In genomic region chr1:160637821-160638539, GRCh38 we compare ENCODE assay signal across 14 cellular contexts. TPM values are rescaled to one million over a fixed set of nuclear protein-coding genes. Genes with fewer than 3 reads are reported as not detected.
A peak's percentile ranks its signal among the peaks of the same experiment; 100 is the strongest.
DNase-seq lines count a peak whose midpoint lies in the region; ATAC-seq, FAIRE-seq and TF ChIP-seq lines count a peak whose summit lies in the region.
"Had no signal": no experiment of that assay in that cellular context is flagged by ENCODE, and none has a peak within 500 bp of the region (broad histone marks: within the 10 kb centered on the region; RNA-seq: fewer than 3 reads in every experiment).

No MANE protein-coding gene starts in this region.

- in situ Hi-C loops in HepG2 (cut with HindIII; ENCODE audit: extremely low pct_ligation_motif_present, low pct_unique_long_range_greater_than_20kb): no loop called here

- POLR2A ChIA-PET in HepG2 (lab: Yijun Ruan, JAX): no interaction called here

- ATAC-seq in HepG2 (peak; percentile 65), right lobe of liver (no peak), GM19395 (IDR thresholded peaks at IDR 0.05; ENCODE audit: unreplicated experiment) (no peak)
- ATAC-seq: sciatic nerve had no signal

- H3K27me3 ChIP-seq in HepG2 (ENCODE audit: control insufficient read depth in 1 of 2, insufficient read depth in 2 of 2, low read length in 2 of 2) (no peaks in the 10 kb centered on the region), right lobe of liver (no peaks in the 10 kb centered on the region), MM.1S (replicated peaks; ENCODE audit: insufficient read depth, low read length) (no peaks in the 10 kb centered on the region), thymus (ENCODE audit: control insufficient read depth, insufficient read depth) (no peaks in the 10 kb centered on the region)
- H3K27me3 ChIP-seq: tibial artery had no signal

- H3K79me2 ChIP-seq in HepG2 (ENCODE audit: insufficient read depth, low read length) (no peaks in the 10 kb centered on the region), MM.1S (ENCODE audit: low read length) (no peaks in the 10 kb centered on the region)

- no TSS peak for BruUV-seq in HepG2 (replicated peaks; lab: Mats Ljungman, UMichigan)

- H2AFZ ChIP-seq in HepG2 (ENCODE audit: low read length): no peak overlapping the region
- no peak overlapping the region for H2AFZ ChIP-seq in MM.1S (ENCODE audit: low read length)

- WGBS in HepG2 (ENCODE audit: low lambda C conversion rate): 24% methylated on average over 5 of the region's 5 CpGs
- 51% methylated on average over 5 of the region's 5 CpGs for WGBS in right lobe of liver (ENCODE audit: insufficient coverage, low coverage, low lambda C conversion rate, missing lambda C conversion rate)
- 17% methylated on average over 5 of the region's 5 CpGs for WGBS in thymus

- H4K20me1 ChIP-seq in HepG2 (ENCODE audit: insufficient read depth, low read length) (no peaks in the 10 kb centered on the region), MM.1S (ENCODE audit: insufficient read depth, low read length) (no peaks in the 10 kb centered on the region)

- 0 out of 2 replicates have a peak overlapping the region, but pooled peaks have one; percentile 5 for H3K4me2 ChIP-seq in HepG2 (ENCODE audit: low read depth, low read length)
- peak overlapping the region; percentile 22 for H3K4me2 ChIP-seq in MM.1S (ENCODE audit: low read depth, low read length)

- H3K4me1 ChIP-seq in HepG2 (ENCODE audit: insufficient read depth, low read length): peaks cover 28% of the 10 kb centered on the region
- H3K4me1 ChIP-seq in right lobe of liver: peaks cover 0 to 21% (median 8%) of the 10 kb centered on the region in 4 donors
- peaks cover 13% of the 10 kb centered on the region for H3K4me1 ChIP-seq in MM.1S (ENCODE audit: low read length)
- H3K4me1 ChIP-seq in thymus (ENCODE audit: control insufficient read depth, insufficient read depth, low read length): peaks cover 60% of the 10 kb centered on the region
- H3K4me1 ChIP-seq: tibial artery had no signal

- CTCF ChIA-PET in HepG2 (lab: Yijun Ruan, JAX; ENCODE audit: low intra/inter-chr PET ratio, low total read pairs): no interaction called here

- no peak overlapping the region for H3K9ac ChIP-seq in HepG2 (ENCODE audit: insufficient read depth, low read depth, low read length)
- H3K9ac ChIP-seq in MM.1S (ENCODE audit: low read length): no peak overlapping the region

- TF ChIP-seq POLR2A in HepG2 (IDR thresholded peaks at IDR 0.05; ENCODE audit: insufficient read depth in 1 of 2, low read depth in 2 of 2, low read length in 2 of 2): no peak
- TF ChIP-seq POLR2A in right lobe of liver (IDR thresholded peaks at IDR 0.05): no peak

- TF ChIP-seq EP300 in HepG2 (IDR thresholded peaks at IDR 0.05; ENCODE audit: low read depth in 2 of 2, low read length in 2 of 2): no peak
- no peak for TF ChIP-seq EP300 in HepG2 (CRISPR knock-in tag; IDR thresholded peaks at IDR 0.05; ENCODE audit: borderline replicate concordance)

- no peak for FAIRE-seq in HepG2 (lab: Jason Lieb, UNC)

- H3K36me3 ChIP-seq in HepG2 (replicated peaks in 1 of 2; ENCODE audit: control insufficient read depth in 1 of 2, insufficient read depth in 2 of 2, low read length in 2 of 2) (no peaks in the 10 kb centered on the region), right lobe of liver (no peaks in the 10 kb centered on the region), MM.1S (replicated peaks; ENCODE audit: insufficient read depth, low read length) (no peaks in the 10 kb centered on the region), thymus (ENCODE audit: control insufficient read depth, insufficient read depth) (peaks cover 39% of the 10 kb centered on the region)
- H3K36me3 ChIP-seq: tibial artery had no signal

- no peak overlapping the region for H3K27ac ChIP-seq in HepG2 (ENCODE audit: extremely low read length, insufficient read depth, low read length)
- no peak overlapping the region for H3K27ac ChIP-seq in right lobe of liver
- H3K27ac ChIP-seq in MM.1S (ENCODE audit: low read length): no peak overlapping the region
- H3K27ac ChIP-seq in thymus (ENCODE audit: low read depth): peak overlapping the region; percentile 55
- H3K27ac ChIP-seq: C4-2B, tibial artery had no signal

- intact Hi-C loops in HepG2 (cut with micrococcal nuclease; ENCODE audit: unreplicated experiment) (no loop called here), right lobe of liver (cut with DNase I) (no loop called here), head of caudate nucleus (cut with DNase I) (no loop called here)

- H3F3A ChIP-seq in MM.1S (ENCODE audit: insufficient read depth, low read length): no peaks in the 10 kb centered on the region

- H3K9me2 ChIP-seq in MM.1S (replicated peaks; ENCODE audit: insufficient read depth, low read length): no peaks in the 10 kb centered on the region

- H3K9me3 ChIP-seq in HepG2 (ENCODE audit: low read length): no peaks in the 10 kb centered on the region
- H3K9me3 ChIP-seq in right lobe of liver: no peaks in the 10 kb centered on the region
- H3K9me3 ChIP-seq in MM.1S (replicated peaks; ENCODE audit: insufficient read depth, low read length): no peaks in the 10 kb centered on the region
- peaks cover 1% of the 10 kb centered on the region for H3K9me3 ChIP-seq in thymus (ENCODE audit: control insufficient read depth)
- H3K9me3 ChIP-seq: tibial artery had no signal

- peak; percentile 58 for DNase-seq in HepG2 (ENCODE audit: low spot score)
- DNase-seq in right lobe of liver: no peak
- peak; percentile 27 for DNase-seq in MM.1S
- peak; percentile 50 for DNase-seq in effector CD4-positive, alpha-beta T cell
- no peak for DNase-seq in NCI-H187 (lab: John Stamatoyannopoulos, UW)
- no peak for DNase-seq in head of caudate nucleus
- DNase-seq: anterior cingulate cortex, Karpas-422, tibial artery had no signal

- TF ChIP-seq CTCF in HepG2 (CRISPR knock-in tag; IDR thresholded peaks at IDR 0.05): no peak
- no peak for TF ChIP-seq CTCF in right lobe of liver (IDR thresholded peaks at IDR 0.05)
- TF ChIP-seq CTCF in MM.1S (IDR thresholded peaks at IDR 0.05; ENCODE audit: low read length): no peak

- TF ChIP-seq RAD21 in HepG2 (CRISPR knock-in tag; IDR thresholded peaks at IDR 0.05): no peak

- H3K4me3 ChIP-seq in HepG2 (replicated peaks in 1 of 3; ENCODE audit: insufficient read depth in 1 of 3, low read depth in 2 of 3, low read length in 3 of 3) (no peak overlapping the region), right lobe of liver (no peak overlapping the region), MM.1S (ENCODE audit: low read length) (no peak overlapping the region), thymus (ENCODE audit: low read length) (peak overlapping the region; percentile 50)
- H3K4me3 ChIP-seq: tibial artery had no signal

TF ChIP-seq in HepG2, 621 proteins besides CTCF, POLR2A, EP300 and RAD21 (continues in another document):
- peak; percentile 62 for TF ChIP-seq TEAD3 (CRISPR knock-in tag; optimal IDR thresholded peaks at IDR 0.05; ENCODE audit: borderline replicate concordance)

RNA-seq across cellular contexts. Expression of gene SLAMF1, which starts 8.9 kb away (rescaled TPM):
- total RNA-seq in HepG2 (2016; rRNA removed; fragmentation: Illumina TruSeq; extraction: Trizol) (not detected in 2 replicates), right lobe of liver (under 1 TPM; 0.20 to 0.42 (median 0.28) TPM)
- not detected in 2 replicates for total RNA-seq in HepG2 (2016; cell fraction: cytosol; rRNA removed; fragmentation: Illumina TruSeq; extraction: Trizol; ENCODE audit: low read depth)
- total RNA-seq in HepG2 (2016; cell fraction: insoluble cytoplasmic fraction; rRNA removed; fragmentation: Illumina TruSeq; extraction: Trizol): not detected in 2 replicates
- total RNA-seq in HepG2 (2016; cell fraction: membrane; rRNA removed; fragmentation: Illumina TruSeq; extraction: Trizol): not detected in 2 replicates
- not detected in 2 replicates for total RNA-seq in HepG2 (2016; cell fraction: nucleus; rRNA removed; fragmentation: Illumina TruSeq; extraction: Trizol)
- polyA plus RNA-seq in HepG2 (2011; rRNA removed) (not detected in 2 replicates), thymus (115 TPM)
- polyA plus RNA-seq in HepG2 (2011; cell fraction: cytosol; rRNA removed): not detected in 2 replicates
- 0.11 and 0.21 TPM in 2 replicates for polyA plus RNA-seq in HepG2 (2011; cell fraction: nucleus; rRNA removed)
- not detected in 2 replicates for polyA plus RNA-seq in HepG2 (2012)
- polyA plus RNA-seq in HepG2 (2016; cell fraction: cytosol; fragmentation: Illumina TruSeq; extraction: Trizol; ENCODE audit: low read depth): not detected in 2 replicates
- polyA plus RNA-seq in HepG2 (2016; cell fraction: insoluble cytoplasmic fraction; fragmentation: Illumina TruSeq; extraction: Trizol; ENCODE audit: low read depth): not detected in 2 replicates
- polyA plus RNA-seq in HepG2 (2016; cell fraction: membrane; fragmentation: Illumina TruSeq; extraction: Trizol; ENCODE audit: low read depth): not detected in 2 replicates
- polyA plus RNA-seq in HepG2 (2016; cell fraction: nucleus; fragmentation: Illumina TruSeq; extraction: Trizol; ENCODE audit: insufficient read depth, low read depth): not detected in 2 replicates
- not detected in 2 replicates for polyA minus RNA-seq in HepG2 (2011; rRNA and poly(A)+ RNA removed; ENCODE audit: low replicate concordance)
- not detected in 2 replicates for polyA minus RNA-seq in HepG2 (2011; cell fraction: cytosol; rRNA and poly(A)+ RNA removed)
- polyA minus RNA-seq in HepG2 (2011; cell fraction: nucleus; rRNA and poly(A)+ RNA removed): not detected in 2 replicates

RNA-seq across cellular contexts. Expression of gene CD84, which starts 58.7 kb away (rescaled TPM):
- total RNA-seq in HepG2 (2016; rRNA removed; fragmentation: Illumina TruSeq; extraction: Trizol): not detected in 2 replicates
- total RNA-seq in HepG2 (2016; cell fraction: cytosol; rRNA removed; fragmentation: Illumina TruSeq; extraction: Trizol; ENCODE audit: low read depth): not detected in 2 replicates
- not detected in 2 replicates for total RNA-seq in HepG2 (2016; cell fraction: insoluble cytoplasmic fraction; rRNA removed; fragmentation: Illumina TruSeq; extraction: Trizol)
- total RNA-seq in HepG2 (2016; cell fraction: membrane; rRNA removed; fragmentation: Illumina TruSeq; extraction: Trizol): not detected in 2 replicates
- total RNA-seq in HepG2 (2016; cell fraction: nucleus; rRNA removed; fragmentation: Illumina TruSeq; extraction: Trizol): not detected in 2 replicates
- not detected in 2 replicates for polyA plus RNA-seq in HepG2 (2011; rRNA removed)
- not detected in 2 replicates for polyA plus RNA-seq in HepG2 (2011; cell fraction: cytosol; rRNA removed)
- not detected in 2 replicates for polyA plus RNA-seq in HepG2 (2011; cell fraction: nucleus; rRNA removed)
- not detected in 2 replicates for polyA plus RNA-seq in HepG2 (2012)
- not detected in 2 replicates for polyA plus RNA-seq in HepG2 (2016; cell fraction: cytosol; fragmentation: Illumina TruSeq; extraction: Trizol; ENCODE audit: low read depth)
- not detected in 2 replicates for polyA plus RNA-seq in HepG2 (2016; cell fraction: insoluble cytoplasmic fraction; fragmentation: Illumina TruSeq; extraction: Trizol; ENCODE audit: low read depth)
- not detected in 2 replicates for polyA plus RNA-seq in HepG2 (2016; cell fraction: membrane; fragmentation: Illumina TruSeq; extraction: Trizol; ENCODE audit: low read depth)
- not detected in 2 replicates for polyA plus RNA-seq in HepG2 (2016; cell fraction: nucleus; fragmentation: Illumina TruSeq; extraction: Trizol; ENCODE audit: insufficient read depth, low read depth)
- polyA minus RNA-seq in HepG2 (2011; rRNA and poly(A)+ RNA removed; ENCODE audit: low replicate concordance): not detected in 2 replicates
- not detected in 2 replicates for polyA minus RNA-seq in HepG2 (2011; cell fraction: cytosol; rRNA and poly(A)+ RNA removed)
- not detected in 2 replicates for polyA minus RNA-seq in HepG2 (2011; cell fraction: nucleus; rRNA and poly(A)+ RNA removed)
- 10 to 100 TPM in 1 of 6 experiments, 1 to 10 TPM in 5; 2.4 to 11.1 (median 3.4) TPM for total RNA-seq in right lobe of liver
- 5.9 TPM for polyA plus RNA-seq in thymus
- total RNA-seq: RPMI7951 had no signal

Comparison
In these comparisons a context has a peak if more than half of its experiments do, and no peak if none do; other contexts are left out.
1. DNase-seq: peak in HepG2 (single experiment), MM.1S (single experiment) and effector CD4-positive, alpha-beta T cell (single experiment); none in right lobe of liver (0 of 3), NCI-H187 (0 of 2) and head of caudate nucleus (0 of 42).